8 cellular contexts compared by ENCODE assay signal in genomic region chr6:42746452-42747400, GRCh38. TPM values are rescaled to one million over a fixed set of nuclear protein-coding genes. Genes with fewer than 3 reads are reported as not detected.
DNase-seq lines count a peak whose midpoint lies in the region; ATAC-seq, FAIRE-seq and TF ChIP-seq lines count a peak whose summit lies in the region.

No MANE protein-coding gene starts in this region.

- peak overlapping the region; percentile 97 for H3K27ac Mint-ChIP-seq in central memory CD8-positive, alpha-beta T cell (ENCODE audit: low read depth)

- H3K9me3 ChIP-seq in AG04450 (ENCODE audit: control insufficient read depth, insufficient read depth, low read length) (no peaks in the 10 kb centered on the region; the same call in 1 of the 2 replicates), keratinocyte (ENCODE audit: control insufficient read depth, low read depth, low read length) (no peaks in the 10 kb centered on the region)

- POLR2A ChIA-PET in AG04450 (lab: Yijun Ruan, JAX), result interaction anchor here (0.5 to 5.0 kb wide), 29 partner anchors 8 to 238 kb away, joined by 3 to 135 read pairs (median 4); partner anchors contain the start of genes BICRAL, PPP2R5D and RPL7L1

- peak; percentile 83 for DNase-seq in AG04450 (ENCODE audit: low read depth, low spot score)
- peak; percentile 81 for DNase-seq in NCI-H345 treated with DMSO at 0.1 percent for 48 hours (lab: John Stamatoyannopoulos, UW; ENCODE audit: unreplicated experiment)
- peak; percentile 67 to 70 for DNase-seq in central memory CD8-positive, alpha-beta T cell (ENCODE audit: low spot score in 2 of 2)
- DNase-seq in keratinocyte (ENCODE audit: low read depth, low spot score), result peak; percentile 65
- DNase-seq in stimulated activated CD4-positive, alpha-beta T cell treated with anti-CD3 and anti-CD28 coated beads, Interleukin-12 subunit alpha, Interleukin-12 subunit beta, amount 100 ng/mL, for 4 hours, result peak; percentile 70

- H3K4me3 ChIP-seq in AG04450 (ENCODE audit: low read depth, low read length) (peak overlapping the region; percentile 74), keratinocyte (ENCODE audit: control insufficient read depth in 2 of 3, extremely low read depth in 1 of 3, insufficient read depth in 2 of 3, low read depth in 1 of 3, low read length in 3 of 3) (peak overlapping the region; percentile 78 to 88 (median 79))

- peaks cover 32% of the 10 kb centered on the region for H3K36me3 Mint-ChIP-seq in central memory CD8-positive, alpha-beta T cell (ENCODE audit: insufficient read depth)

- CTCF ChIA-PET in AG04450 (lab: Charles Lee), result interaction anchor here (0.6 to 1.1 kb wide), 4 partner anchors 20 to 152 kb away, joined by 3 to 9 read pairs (median 4); no protein-coding TSS in a partner anchor

- H3K79me2 ChIP-seq in keratinocyte (ENCODE audit: control insufficient read depth, insufficient read depth, low read length), result peaks cover 22% of the 10 kb centered on the region

- peak overlapping the region; percentile 83 for H3K9ac ChIP-seq in keratinocyte (ENCODE audit: control insufficient read depth, extremely low read depth, insufficient read depth, low read length)

- dilution Hi-C loops in keratinocyte (cut with MboI; ENCODE audit: extremely low pct_ligation_motif_present, low sequenced_read_pairs), result no loop called here

- ATAC-seq in GM18907 (IDR thresholded peaks at IDR 0.05; ENCODE audit: unreplicated experiment) (peak; percentile 67), HG03139 (IDR thresholded peaks at IDR 0.05; ENCODE audit: unreplicated experiment) (peak; percentile 54)
- ATAC-seq in activated CD4-positive, CD25-positive, alpha-beta regulatory T cell treated with anti-CD3 and anti-CD28 coated beads, Interleukin-2, amount 50 U/mL, for 24 hours, result peak; percentile 60 to 62
- peak; percentile 48 for ATAC-seq in central memory CD8-positive, alpha-beta T cell (replicated peaks; ENCODE audit: extremely low read depth, poor library complexity, severe bottlenecking)

- no peaks in the 10 kb centered on the region for H3K27me3 Mint-ChIP-seq in central memory CD8-positive, alpha-beta T cell

- TF ChIP-seq CTCF in AG04450 (IDR thresholded peaks at IDR 0.05; ENCODE audit: low read depth, low read length), result no peak
- no peak for TF ChIP-seq CTCF in keratinocyte (optimal IDR thresholded peaks at IDR 0.05 in 1 of 3, IDR thresholded peaks at IDR 0.05 in 1 of 3, conservative IDR thresholded peaks at IDR 0.05 in 1 of 3; ENCODE audit: extremely low read depth in 1 of 3, insufficient read depth in 2 of 3, low read length in 3 of 3)

- peaks cover 24% of the 10 kb centered on the region for H3K4me1 ChIP-seq in keratinocyte (ENCODE audit: control insufficient read depth, extremely low read depth, insufficient read depth, low read length)

- H3K9me3 Mint-ChIP-seq in central memory CD8-positive, alpha-beta T cell, result no peaks in the 10 kb centered on the region

- H3K4me1 Mint-ChIP-seq in central memory CD8-positive, alpha-beta T cell, result peaks cover 27% of the 10 kb centered on the region

- H3K27me3 ChIP-seq in AG04450 (ENCODE audit: control insufficient read depth, insufficient read depth, low read length) (no peaks in the 10 kb centered on the region), keratinocyte (ENCODE audit: control insufficient read depth, extremely low read depth, insufficient read depth, low read length) (no peaks in the 10 kb centered on the region)

- H3K36me3 ChIP-seq in keratinocyte (ENCODE audit: control insufficient read depth in 2 of 2, extremely low read depth in 1 of 2, insufficient read depth in 2 of 2, low read length in 2 of 2), result no peaks in the 10 kb centered on the region

- peak overlapping the region; percentile 97 for H3K27ac ChIP-seq in AG04450 (ENCODE audit: low read depth, low read length)
- H3K27ac ChIP-seq in keratinocyte (ENCODE audit: control insufficient read depth, insufficient read depth, low read length), result peak overlapping the region; percentile 93

- no peak for FAIRE-seq in keratinocyte (lab: Jason Lieb, UNC)

- no peaks in the 10 kb centered on the region for H4K20me1 ChIP-seq in keratinocyte (ENCODE audit: control insufficient read depth, extremely low read depth, insufficient read depth, low read length)

- no peaks in the 10 kb centered on the region for H3K9me1 ChIP-seq in keratinocyte (ENCODE audit: control insufficient read depth, extremely low read depth, insufficient read depth, low read length)

- H3K4me3 Mint-ChIP-seq in central memory CD8-positive, alpha-beta T cell, result peak overlapping the region; percentile 94

- H3K4me2 ChIP-seq in keratinocyte (ENCODE audit: control insufficient read depth, extremely low read depth, insufficient read depth, low read depth, low read length), result peak overlapping the region; percentile 87

- H2AFZ ChIP-seq in keratinocyte (ENCODE audit: control insufficient read depth, low read length), result peak overlapping the region; percentile 90

RNA-seq across cellular contexts. Expression of gene TBCC, which starts 0.8 kb away (rescaled TPM):
- 19.6 and 21.7 TPM in 2 replicates for polyA plus RNA-seq in AG04450 (2011; rRNA removed)
- polyA minus RNA-seq in AG04450 (2011; rRNA and poly(A)+ RNA removed), result 15.6 and 17.7 TPM in 2 replicates
- 14.1 to 18.8 TPM (median 16.7 TPM) in 3 replicates for polyA plus RNA-seq in keratinocyte
- 7.7 TPM for polyA plus RNA-seq in keratinocyte (2011; ENCODE audit: low read depth)
- 12.2 and 12.8 TPM in 2 replicates for polyA plus RNA-seq in keratinocyte (2011; cell fraction: cytosol; rRNA removed)
- polyA plus RNA-seq in keratinocyte (2011; cell fraction: nucleus; rRNA removed), result 21.2 and 24.7 TPM in 2 replicates
- 11.4 and 16.6 TPM in 2 replicates for polyA plus RNA-seq in keratinocyte (2012; ENCODE audit: low replicate concordance)
- polyA minus RNA-seq in keratinocyte, result 7.4 to 15.6 TPM (median 7.6 TPM) in 3 replicates
- 12.5 TPM for polyA minus RNA-seq in keratinocyte (2011; cell fraction: cytosol; rRNA and poly(A)+ RNA removed)
- 6.9 and 8.9 TPM in 2 replicates for polyA minus RNA-seq in keratinocyte (2011; cell fraction: nucleus; rRNA and poly(A)+ RNA removed)

RNA-seq across cellular contexts. Expression of gene PRPH2, which starts 24.3 kb away (rescaled TPM):
- polyA plus RNA-seq in AG04450 (2011; rRNA removed), result 0.86 and 0.97 TPM in 2 replicates
- polyA minus RNA-seq in AG04450 (2011; rRNA and poly(A)+ RNA removed), result 1.3 and 1.8 TPM in 2 replicates
- polyA plus RNA-seq in keratinocyte, result 0.01 to 0.05 TPM in 2 of 3 replicates, not detected in the other
- polyA plus RNA-seq in keratinocyte (2011; ENCODE audit: low read depth), result not detected
- 0.03 TPM in 1 of 2 replicates, not detected in the other for polyA plus RNA-seq in keratinocyte (2011; cell fraction: cytosol; rRNA removed)
- not detected in 2 replicates for polyA plus RNA-seq in keratinocyte (2011; cell fraction: nucleus; rRNA removed)
- polyA plus RNA-seq in keratinocyte (2012; ENCODE audit: low replicate concordance), result 0.08 TPM in 1 of 2 replicates, not detected in the other
- not detected in 3 replicates for polyA minus RNA-seq in keratinocyte
- not detected for polyA minus RNA-seq in keratinocyte (2011; cell fraction: cytosol; rRNA and poly(A)+ RNA removed)
- polyA minus RNA-seq in keratinocyte (2011; cell fraction: nucleus; rRNA and poly(A)+ RNA removed), result not detected in 2 replicates

RNA-seq across cellular contexts. Expression of gene BICRAL, which starts 35.1 kb away (rescaled TPM):
- polyA plus RNA-seq in AG04450 (2011; rRNA removed) (5.8 and 7.0 TPM in 2 replicates), keratinocyte (4.2 to 6.5 TPM (median 5.0 TPM) in 3 replicates)
- 10.1 and 11.9 TPM in 2 replicates for polyA minus RNA-seq in AG04450 (2011; rRNA and poly(A)+ RNA removed)
- polyA plus RNA-seq in keratinocyte (2011; ENCODE audit: low read depth), result 1.4 TPM
- polyA plus RNA-seq in keratinocyte (2011; cell fraction: cytosol; rRNA removed), result 3.3 and 5.7 TPM in 2 replicates
- 8.0 and 8.2 TPM in 2 replicates for polyA plus RNA-seq in keratinocyte (2011; cell fraction: nucleus; rRNA removed)
- polyA plus RNA-seq in keratinocyte (2012; ENCODE audit: low replicate concordance), result 3.0 and 3.6 TPM in 2 replicates
- 5.6 to 13.1 TPM (median 10.2 TPM) in 3 replicates for polyA minus RNA-seq in keratinocyte
- 5.4 TPM for polyA minus RNA-seq in keratinocyte (2011; cell fraction: cytosol; rRNA and poly(A)+ RNA removed)
- 6.0 and 10.6 TPM in 2 replicates for polyA minus RNA-seq in keratinocyte (2011; cell fraction: nucleus; rRNA and poly(A)+ RNA removed)

Comparison
In these comparisons a context has a peak if more than half of its experiments do, and no peak if none do; other contexts are left out.
1. Peak in every context shown above with its lines: DNase-seq, ATAC-seq, H3K4me3 ChIP-seq and H3K27ac ChIP-seq.